ENCODE assay signal across 8 cellular contexts in genomic region chr1:145994391-145995120, GRCh38. TPM values are rescaled to one million over a fixed set of nuclear protein-coding genes. Genes with fewer than 3 reads are reported as not detected.
DNase-seq lines count a peak whose midpoint lies in the region; ATAC-seq and TF ChIP-seq lines count a peak whose summit lies in the region.

No MANE protein-coding gene starts in this region.

- H3K27me3 ChIP-seq in heart right ventricle, result no peaks in the 10 kb centered on the region
- no peaks in the 10 kb centered on the region for H3K27me3 ChIP-seq in right cardiac atrium (ENCODE audit: control insufficient read depth, insufficient read depth)

- H3K27me3 Mint-ChIP-seq in activated T-cell treated with anti-CD3 and anti-CD28 coated beads, Interleukin-2, amount 50 U/mL, for 24 hours, result no peaks in the 10 kb centered on the region

- H3K4me1 Mint-ChIP-seq in activated T-cell treated with anti-CD3 and anti-CD28 coated beads, Interleukin-2, amount 50 U/mL, for 24 hours (ENCODE audit: low read depth), result peaks cover 70% of the 10 kb centered on the region

- H3K27ac Mint-ChIP-seq in activated T-cell treated with anti-CD3 and anti-CD28 coated beads, Interleukin-2, amount 50 U/mL, for 24 hours, result peak overlapping the region; percentile 96

- intact Hi-C loops in heart right ventricle (cut with DNase I) (no loop called here), Right ventricle myocardium superior (cut with DNase I) (no loop called here), right cardiac atrium (cut with DNase I) (no loop called here)

- H3K9me3 ChIP-seq in heart right ventricle, result no peaks in the 10 kb centered on the region
- H3K9me3 ChIP-seq in right cardiac atrium (ENCODE audit: control insufficient read depth, low read length), result no peaks in the 10 kb centered on the region

- H3K27ac ChIP-seq in heart right ventricle (peak overlapping the region; percentile 89 to 98 (median 97)), right cardiac atrium (ENCODE audit: low read length) (peak overlapping the region; percentile 76)

- peak overlapping the region; percentile 97 for H3K4me3 Mint-ChIP-seq in activated T-cell treated with anti-CD3 and anti-CD28 coated beads, Interleukin-2, amount 50 U/mL, for 24 hours

- peaks cover 55% of the 10 kb centered on the region for H3K36me3 Mint-ChIP-seq in activated T-cell treated with anti-CD3 and anti-CD28 coated beads, Interleukin-2, amount 50 U/mL, for 24 hours (ENCODE audit: low read depth)

- WGBS in heart right ventricle, 2 donors, result 3 to 6% methylated on average over 10 of the region's 10 CpGs
- WGBS in right cardiac atrium, result 11% methylated on average over 10 of the region's 10 CpGs

- DNase-seq in heart right ventricle (no peak), Right ventricle myocardium superior (no peak), right cardiac atrium (peak in 1 of 3 donors; percentile 32), NCI-H2107 (lab: John Stamatoyannopoulos, UW) (no peak), NCI-H146 treated with DMSO at 0.1 percent for 48 hours (lab: John Stamatoyannopoulos, UW; ENCODE audit: unreplicated experiment) (no peak)
- DNase-seq in activated T-cell treated with anti-CD3 and anti-CD28 coated beads, Interleukin-2, amount 50 U/mL, for 24 hours, result peak; percentile 58
- DNase-seq in stimulated activated CD8-positive, alpha-beta memory T cell treated with anti-CD3 and anti-CD28 coated beads, Interleukin-15, amount 100 ng/mL, for 48 hours (ENCODE audit: low read depth in 2 of 2), result peak; percentile 32 to 39
- no peak for DNase-seq in effector CD8-positive, alpha-beta T cell (lab: John Stamatoyannopoulos, UW)

- ATAC-seq in heart right ventricle (no peak), Right ventricle myocardium superior (ENCODE audit: poor library complexity) (no peak), right cardiac atrium (no peak)

- H3K4me1 ChIP-seq in heart right ventricle (peaks cover 7 to 68% (median 49%) of the 10 kb centered on the region in 9 donors), right cardiac atrium (ENCODE audit: control insufficient read depth, insufficient read depth, low read length) (peaks cover 13% of the 10 kb centered on the region)

- no peak for TF ChIP-seq CTCF in heart right ventricle (IDR thresholded peaks at IDR 0.05)

- H3K9me3 Mint-ChIP-seq in activated T-cell treated with anti-CD3 and anti-CD28 coated beads, Interleukin-2, amount 50 U/mL, for 24 hours, result no peaks in the 10 kb centered on the region

- peaks cover 8 to 42% (median 35%) of the 10 kb centered on the region in 9 donors for H3K36me3 ChIP-seq in heart right ventricle

- H3K4me3 ChIP-seq in heart right ventricle, result peak overlapping the region; percentile 70 to 90 (median 76)
- peak overlapping the region; percentile 100 for H3K4me3 ChIP-seq in right cardiac atrium (ENCODE audit: low read length)

RNA-seq across cellular contexts. Expression of gene TXNIP, which starts 1.8 kb away (rescaled TPM):
- total RNA-seq in heart right ventricle (1,000 to 10,000 TPM in 2 of 10 donors, 100 to 1,000 TPM in 8; 544 to 1,142 (median 777) TPM), Right ventricle myocardium superior (980 TPM), right cardiac atrium (100 to 1,000 TPM; 548 to 806 (median 632) TPM)
- polyA plus RNA-seq in heart right ventricle (100 to 1,000 TPM; 231 to 681 TPM), right cardiac atrium (943 TPM)

RNA-seq across cellular contexts. Expression of gene HJV, which starts 27.0 kb away (rescaled TPM):
- 100 to 1,000 TPM in 1 of 10 donors, 10 to 100 TPM in 9; 26.8 to 115 (median 76.5) TPM for total RNA-seq in heart right ventricle
- polyA plus RNA-seq in heart right ventricle, result 10 to 100 TPM in 1 of 2 donors, under 1 TPM in 1; 0.52 to 18.8 TPM
- total RNA-seq in Right ventricle myocardium superior, result 88.1 TPM
- total RNA-seq in right cardiac atrium, result 100 to 1,000 TPM in 2 of 4 donors, 10 to 100 TPM in 2; 65.1 to 164 (median 97.1) TPM
- polyA plus RNA-seq in right cardiac atrium, result 116 TPM

RNA-seq across cellular contexts. Expression of gene POLR3GL, which starts 30.1 kb away (rescaled TPM):
- total RNA-seq in heart right ventricle (10 to 100 TPM; 30.9 to 44.7 (median 38.5) TPM), Right ventricle myocardium superior (49.2 TPM), right cardiac atrium (10 to 100 TPM; 51.4 to 54.4 (median 52.5) TPM)
- polyA plus RNA-seq in heart right ventricle (10 to 100 TPM; 44.2 to 64.5 TPM), right cardiac atrium (94.7 TPM)

RNA-seq across cellular contexts. Expression of gene ANKRD34A, which starts 30.2 kb away (rescaled TPM):
- total RNA-seq in heart right ventricle (1 to 10 TPM in 6 of 10 donors, under 1 TPM in 4; 0.66 to 1.5 (median 1.0) TPM), Right ventricle myocardium superior (0.59 TPM), right cardiac atrium (1 to 10 TPM; 1.7 to 3.9 (median 3.7) TPM)
- polyA plus RNA-seq in heart right ventricle (1 to 10 TPM in 1 of 2 donors, under 1 TPM in 1; 0.88 to 1.7 TPM), right cardiac atrium (1.8 TPM)

RNA-seq across cellular contexts. Expression of gene LIX1L, which starts 36.7 kb away (rescaled TPM):
- total RNA-seq in heart right ventricle (10 to 100 TPM; 21.2 to 30.0 (median 24.5) TPM), Right ventricle myocardium superior (22.9 TPM), right cardiac atrium (10 to 100 TPM; 25.4 to 39.2 (median 28.4) TPM)
- polyA plus RNA-seq in heart right ventricle (1 to 10 TPM; 7.1 to 9.4 TPM), right cardiac atrium (11.9 TPM)

Comparison
In these comparisons a context has a peak if more than half of its experiments do, and no peak if none do; other contexts are left out.
1. DNase-seq: peak in activated T-cell treated with anti-CD3 and anti-CD28 coated beads, Interleukin-2, amount 50 U/mL, for 24 hours (single experiment) and stimulated activated CD8-positive, alpha-beta memory T cell treated with anti-CD3 and anti-CD28 coated beads, Interleukin-15, amount 100 ng/mL, for 48 hours (2 of 2); none in heart right ventricle (0 of 2), Right ventricle myocardium superior (single experiment), NCI-H2107 (single experiment), effector CD8-positive, alpha-beta T cell (single experiment) and NCI-H146 treated with DMSO at 0.1 percent for 48 hours (single experiment).